ENCODE assay signal across 1 cellular context in the genomic region with DNA sequence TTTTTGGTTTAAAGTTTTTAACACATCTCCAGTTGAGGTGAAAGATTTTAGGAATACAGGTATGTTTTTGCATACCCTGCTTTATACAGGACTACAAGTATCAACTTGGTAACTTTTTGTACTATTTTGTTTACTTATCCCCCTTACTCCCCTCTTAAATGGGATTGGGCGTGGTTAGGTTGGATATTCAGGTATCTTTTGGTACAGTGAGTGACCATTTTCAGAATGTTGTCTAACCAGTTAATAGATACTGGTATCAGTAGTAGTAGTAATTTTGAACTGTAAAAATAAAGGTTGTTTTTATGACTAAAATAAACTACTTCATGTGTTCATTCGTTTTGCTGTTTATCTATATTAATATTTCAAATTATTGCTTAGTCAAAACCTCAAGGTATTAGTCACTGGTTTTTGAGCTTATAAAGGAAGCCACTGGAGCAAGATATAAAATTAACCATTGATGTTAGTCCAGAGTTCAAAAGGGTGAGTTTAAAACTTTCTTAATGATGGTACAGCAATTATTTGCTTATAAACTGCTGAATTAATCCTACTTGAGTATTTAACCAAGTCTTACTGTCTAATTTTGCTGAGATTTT.
TF ChIP-seq lines count a peak whose summit lies in the region.

No MANE protein-coding gene starts in this region.

TF ChIP-seq in A549, 52 proteins besides CTCF, POLR2A, EP300 and RAD21:
- TF ChIP-seq ZC3H11A (IDR thresholded peaks at IDR 0.05) (no peak), NPAS2 (CRISPR knock-in tag; IDR thresholded peaks at IDR 0.05; ENCODE audit: borderline replicate concordance) (no peak), CHD4 (IDR thresholded peaks at IDR 0.05; ENCODE audit: borderline replicate concordance) (no peak), JUNB (IDR thresholded peaks at IDR 0.05) (no peak), CBX2 (IDR thresholded peaks at IDR 0.05; ENCODE audit: borderline replicate concordance, low read depth) (no peak), MYC (IDR thresholded peaks at IDR 0.05; ENCODE audit: borderline replicate concordance, low read length) (no peak)
- TF ChIP-seq, protein P1, sequence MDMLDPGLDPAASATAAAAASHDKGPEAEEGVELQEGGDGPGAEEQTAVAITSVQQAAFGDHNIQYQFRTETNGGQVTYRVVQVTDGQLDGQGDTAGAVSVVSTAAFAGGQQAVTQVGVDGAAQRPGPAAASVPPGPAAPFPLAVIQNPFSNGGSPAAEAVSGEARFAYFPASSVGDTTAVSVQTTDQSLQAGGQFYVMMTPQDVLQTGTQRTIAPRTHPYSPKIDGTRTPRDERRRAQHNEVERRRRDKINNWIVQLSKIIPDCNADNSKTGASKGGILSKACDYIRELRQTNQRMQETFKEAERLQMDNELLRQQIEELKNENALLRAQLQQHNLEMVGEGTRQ (IDR thresholded peaks at IDR 0.05) = no peak
TF ChIP-seq in A549: peak in this region for 0.
